In the genomic region with DNA sequence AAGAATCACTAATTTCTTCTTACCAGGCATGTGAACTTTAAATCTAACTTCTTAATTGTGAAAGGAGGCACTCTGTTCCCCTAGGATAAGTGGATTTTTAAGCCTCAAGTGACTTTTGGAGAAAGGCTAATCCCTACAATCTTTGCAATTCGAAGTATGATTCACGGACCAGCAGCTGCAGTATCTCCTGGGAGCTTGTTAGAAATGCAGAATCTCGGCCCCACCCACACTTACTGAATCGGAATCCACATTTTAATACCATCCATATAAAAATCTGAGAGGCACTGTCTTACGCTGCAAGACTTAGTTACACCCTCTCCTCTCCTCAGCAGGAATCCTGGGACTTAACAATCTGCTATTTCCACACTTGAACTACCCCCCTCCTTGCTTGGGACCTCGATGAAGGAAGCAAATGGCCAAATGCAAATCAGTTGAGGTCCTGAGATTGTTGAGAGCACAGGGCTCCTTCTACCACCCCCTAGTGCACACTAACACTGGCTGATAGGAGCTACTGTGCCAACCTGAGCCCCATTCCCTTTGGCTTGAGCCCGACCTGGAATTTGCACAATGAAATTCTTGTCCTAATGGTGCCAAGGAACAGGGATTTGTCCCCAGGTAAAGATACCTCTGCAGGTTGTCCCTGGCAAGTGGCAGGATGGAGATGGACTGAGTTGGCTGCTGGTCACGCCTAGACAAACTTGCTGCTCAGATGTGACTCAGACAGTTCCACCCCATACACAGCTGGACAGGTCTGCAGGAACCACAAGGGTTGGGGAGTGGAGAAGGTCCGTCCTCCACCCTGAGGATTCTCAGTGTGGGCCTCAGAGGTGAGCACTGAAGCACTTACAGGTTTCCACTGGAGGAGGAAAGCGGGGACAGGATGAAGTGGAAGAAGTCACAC, we compare ENCODE assay signal across 12 cellular contexts. TPM values are rescaled to one million over a fixed set of nuclear protein-coding genes. Genes with fewer than 3 reads are reported as not detected.
A peak's percentile ranks its signal among the peaks of the same experiment; 100 is the strongest.
DNase-seq lines count a peak whose midpoint lies in the region; ATAC-seq, FAIRE-seq and TF ChIP-seq lines count a peak whose summit lies in the region.
"Had no signal": no experiment of that assay in that cellular context is flagged by ENCODE, and none has a peak within 500 bp of the region (broad histone marks: within the 10 kb centered on the region; RNA-seq: fewer than 3 reads in every experiment).

No MANE protein-coding gene starts in this region.

- FAIRE-seq in small intestine (lab: Jason Lieb, UNC), result no peak
- FAIRE-seq: A549, colon had no signal

- TF ChIP-seq CTCF in SK-N-SH (IDR thresholded peaks at IDR 0.05) (no peak), transverse colon (IDR thresholded peaks at IDR 0.05) (no peak)

- H4K20me1 ChIP-seq in SK-N-SH (ENCODE audit: insufficient read depth), result peaks cover 68% of the 10 kb centered on the region

- no peak overlapping the region for H3K9ac ChIP-seq in SK-N-SH

- TF ChIP-seq POLR2A in transverse colon (IDR thresholded peaks at IDR 0.05), result no peak

- WGBS in SK-N-SH (ENCODE audit: low lambda C conversion rate), result 80% methylated on average over 10 of the region's 10 CpGs
- WGBS in transverse colon (ENCODE audit: low coverage in 1 of 2), 2 donors, result 59 to 70% methylated on average over 4 to 10 of the region's 10 CpGs
- WGBS in small intestine, 3 donors, result 61 to 68% (median 66%) methylated on average over 10 of the region's 10 CpGs

- ATAC-seq in SK-N-SH treated with all-trans-retinoic acid at 6 μM for 48 hours, result no peak; the same call in 2 of the 3 replicates

- H3K9me3 ChIP-seq in SK-N-SH (no peaks in the 10 kb centered on the region), transverse colon (no peaks in the 10 kb centered on the region), small intestine (ENCODE audit: control insufficient read depth, low read depth) (no peaks in the 10 kb centered on the region)
- H3K9me3 ChIP-seq: A549 had no signal

- intact Hi-C loops in transverse colon (cut with DNase I; ENCODE audit: low total_unique reads), result no loop called here

- H3K9me2 ChIP-seq in SK-N-SH, result no peaks in the 10 kb centered on the region

- H3F3A ChIP-seq in SK-N-SH (replicated peaks; ENCODE audit: insufficient read depth), result no peaks in the 10 kb centered on the region

- no peak overlapping the region for H2AFZ ChIP-seq in SK-N-SH (ENCODE audit: low read depth)

- CTCF ChIA-PET in SK-N-SH (lab: Yijun Ruan, JAX), result interaction anchor here (0.7 to 3.5 kb wide), 6 partner anchors 11 to 356 kb away, joined by 3 to 16 read pairs (median 4); partner anchors contain the start of gene CFAP58

- H3K27me3 Mint-ChIP-seq in immature natural killer cell (ENCODE audit: low read depth in 3 of 3), result peaks cover 6 to 68% (median 49%) of the 10 kb centered on the region in 3 donors

- DNase-seq in SK-N-SH (no peak), amniotic epithelial cell (ENCODE audit: low read depth) (peak; percentile 88), immature natural killer cell (no peak), transverse colon (no peak), G401 (ENCODE audit: low spot score) (no peak), small intestine (no peak), hippocampal formation (lab: John Stamatoyannopoulos, UW) (no peak)
- DNase-seq: NCI-H1436 had no signal

- no peaks in the 10 kb centered on the region for H3K9me3 Mint-ChIP-seq in immature natural killer cell

- in situ Hi-C loops in transverse colon (cut with MboI; ENCODE audit: low pct_ligation_motif_present in 1 of 4, low pct_unique_long_range_greater_than_20kb in 1 of 4, low sequenced_read_pairs in 3 of 4) (no loop called here), G401 (cut with HindIII; ENCODE audit: low sequenced_read_pairs) (no loop called here)

- H3K4me1 ChIP-seq in SK-N-SH (ENCODE audit: control insufficient read depth in 1 of 2, insufficient read depth in 2 of 2, low read depth in 1 of 2, low read length in 1 of 2) (peaks cover 15 to 33% of the 10 kb centered on the region in 2 experiments; a peak in 2 of 4 replicates), transverse colon (peaks cover 13 to 44% (median 33%) of the 10 kb centered on the region in 4 donors), small intestine (ENCODE audit: control insufficient read depth in 2 of 2, insufficient read depth in 1 of 2, low read depth in 1 of 2, low read length in 1 of 2) (peaks cover 0 to 12% of the 10 kb centered on the region in 2 donors)

- POLR2A ChIA-PET in SK-N-SH (lab: Yijun Ruan, JAX), result no interaction called here

- H3K36me3 Mint-ChIP-seq in immature natural killer cell, result peaks cover 5 to 11% (median 5%) of the 10 kb centered on the region in 3 donors

- no peak for TF ChIP-seq RAD21 in SK-N-SH (IDR thresholded peaks at IDR 0.05; ENCODE audit: low read length)

- TF ChIP-seq EP300 in SK-N-SH (IDR thresholded peaks at IDR 0.05; ENCODE audit: borderline replicate concordance in 1 of 2, low read depth in 1 of 2, low read length in 1 of 2) (no peak), transverse colon (IDR thresholded peaks at IDR 0.05; ENCODE audit: low read depth) (no peak)

- peaks cover 23 to 34% of the 10 kb centered on the region in 2 experiments for H3K36me3 ChIP-seq in SK-N-SH (replicated peaks in 1 of 2; ENCODE audit: control insufficient read depth in 1 of 2, insufficient read depth in 2 of 2, low read length in 1 of 2)
- peaks cover 0 to 28% (median 9%) of the 10 kb centered on the region in 4 donors for H3K36me3 ChIP-seq in transverse colon
- H3K36me3 ChIP-seq in small intestine (ENCODE audit: control insufficient read depth in 2 of 2, insufficient read depth in 2 of 2, low read length in 2 of 2), result peaks cover 2 to 10% of the 10 kb centered on the region in 2 donors

- H3K4me2 ChIP-seq in SK-N-SH, result peak overlapping the region; percentile 13; the same call in 1 of the 2 replicates
- H3K4me2 ChIP-seq: A549 had no signal

- H3K27ac Mint-ChIP-seq in immature natural killer cell, result peak overlapping the region; percentile 57 to 100 (median 72)

- H3K27me3 ChIP-seq in SK-N-SH (ENCODE audit: insufficient read depth) (no peaks in the 10 kb centered on the region), transverse colon (no peaks in the 10 kb centered on the region), small intestine (ENCODE audit: control insufficient read depth in 2 of 2, insufficient read depth in 2 of 2, low read length in 2 of 2) (no peaks in the 10 kb centered on the region)

- H3K4me3 ChIP-seq in SK-N-SH (ENCODE audit: low read depth in 2 of 2, low read length in 1 of 2), result no peak overlapping the region
- H3K4me3 ChIP-seq in transverse colon, result no peak overlapping the region
- no peak overlapping the region for H3K4me3 ChIP-seq in small intestine (ENCODE audit: low read depth in 1 of 2, low read length in 2 of 2)
- H3K4me3 ChIP-seq: A549 had no signal

- peak overlapping the region in 1 of 2 experiments; percentile 21; a peak in 1 of 4 replicates for H3K27ac ChIP-seq in SK-N-SH (ENCODE audit: low read depth in 2 of 2, low read length in 1 of 2)
- H3K27ac ChIP-seq in transverse colon, result peak overlapping the region; percentile 3 to 46 (median 26)
- peak overlapping the region in 1 of 2 donors; percentile 4 for H3K27ac ChIP-seq in small intestine (ENCODE audit: low read depth in 1 of 2, low read length in 1 of 2)

- peak overlapping the region in 2 of 5 donors; percentile 5 for H3K4me3 Mint-ChIP-seq in immature natural killer cell

- H3K79me2 ChIP-seq in SK-N-SH (ENCODE audit: insufficient read depth), result peaks cover 99% of the 10 kb centered on the region

- peaks cover 66% of the 10 kb centered on the region in 2 donors for H3K4me1 Mint-ChIP-seq in immature natural killer cell

TF ChIP-seq in SK-N-SH, 30 proteins besides CTCF, POLR2A, EP300 and RAD21:
- TF ChIP-seq TEAD4 (IDR thresholded peaks at IDR 0.05; ENCODE audit: borderline replicate concordance, insufficient read depth), result no peak
- no peak for TF ChIP-seq RCOR1 (IDR thresholded peaks at IDR 0.05; ENCODE audit: low read length)
- no peak for TF ChIP-seq FOXJ3 (CRISPR knock-in tag; IDR thresholded peaks at IDR 0.05)
- no peak for TF ChIP-seq SMC3 (IDR thresholded peaks at IDR 0.05; ENCODE audit: low read depth, low read length)
- TF ChIP-seq NFIC (IDR thresholded peaks at IDR 0.05; ENCODE audit: borderline replicate concordance), result no peak

TF ChIP-seq in SK-N-SH treated with all-trans-retinoic acid at 6 μM for 48 hours, 23 proteins besides CTCF, POLR2A, EP300 and RAD21 (continues in another document):
- no peak for TF ChIP-seq ISL1 (CRISPR knock-in tag; IDR thresholded peaks at IDR 0.05)
- no peak for TF ChIP-seq ZC3H10 (CRISPR knock-in tag; IDR thresholded peaks at IDR 0.05)
- no peak for TF ChIP-seq RARB (CRISPR knock-in tag; IDR thresholded peaks at IDR 0.05)
- TF ChIP-seq ZNF70 (CRISPR knock-in tag; IDR thresholded peaks at IDR 0.05), result no peak
- no peak for TF ChIP-seq OSR1 (CRISPR knock-in tag; IDR thresholded peaks at IDR 0.05)
- TF ChIP-seq ZFP3 (CRISPR knock-in tag; IDR thresholded peaks at IDR 0.05), result no peak

RNA-seq across cellular contexts. Expression of gene ITPRIP, which starts 20.8 kb away (rescaled TPM):
- polyA plus RNA-seq in SK-N-SH (2012; rRNA removed), result 20.2 and 22.1 TPM in 2 replicates
- polyA plus RNA-seq in SK-N-SH (2012; cell fraction: cytosol; rRNA removed), result 10.5 and 13.0 TPM in 2 replicates
- polyA plus RNA-seq in SK-N-SH (2012; cell fraction: nucleus; rRNA removed), result 23.3 and 31.4 TPM in 2 replicates
- polyA plus RNA-seq in immature natural killer cell, result 10 to 100 TPM; 37.0 to 67.8 (median 53.3) TPM
- 10 to 100 TPM in 1 of 4 donors, 1 to 10 TPM in 3; 1.8 to 25.1 (median 6.6) TPM for total RNA-seq in transverse colon
- 4.8 and 6.4 TPM in 2 replicates for total RNA-seq in G401 (2014; rRNA removed; shearing (Covaris generic))
- polyA plus RNA-seq in small intestine, result 1 to 10 TPM in 2 of 3 donors, under 1 TPM in 1; 0.67 to 10.0 (median 1.1) TPM

RNA-seq across cellular contexts. Expression of gene CFAP58, which starts 36.2 kb away (rescaled TPM):
- polyA plus RNA-seq in SK-N-SH (2012; rRNA removed) (0.38 and 0.47 TPM in 2 replicates), immature natural killer cell (not detected), small intestine (under 1 TPM in 2 of 3 donors, not detected in 1; 0.07 to 0.27 TPM)
- polyA plus RNA-seq in SK-N-SH (2012; cell fraction: cytosol; rRNA removed), result 0.52 and 0.86 TPM in 2 replicates
- 0.29 and 0.95 TPM in 2 replicates for polyA plus RNA-seq in SK-N-SH (2012; cell fraction: nucleus; rRNA removed)
- total RNA-seq in transverse colon, result under 1 TPM in 2 of 4 donors, not detected in 2; 0.16 to 0.27 TPM
- 0.37 and 2.0 TPM in 2 replicates for total RNA-seq in G401 (2014; rRNA removed; shearing (Covaris generic))
- polyA plus RNA-seq: neural cell had no signal

RNA-seq across cellular contexts. Expression of gene GSTO2, which starts 48.5 kb away (rescaled TPM):
- polyA plus RNA-seq in SK-N-SH (2012; rRNA removed) (0.47 and 0.49 TPM in 2 replicates), immature natural killer cell (1 to 10 TPM in 1 of 3 donors, under 1 TPM in 2; 0.16 to 1.6 (median 0.85) TPM), small intestine (10 to 100 TPM in 2 of 3 donors, 1 to 10 TPM in 1; 9.2 to 20.9 (median 13.2) TPM)
- polyA plus RNA-seq in SK-N-SH (2012; cell fraction: cytosol; rRNA removed), result 0.33 and 0.46 TPM in 2 replicates
- 0.58 and 0.73 TPM in 2 replicates for polyA plus RNA-seq in SK-N-SH (2012; cell fraction: nucleus; rRNA removed)
- total RNA-seq in transverse colon, result 10 to 100 TPM in 2 of 4 donors, 1 to 10 TPM in 2; 1.9 to 17.1 (median 10.6) TPM
- total RNA-seq in G401 (2014; rRNA removed; shearing (Covaris generic)), result 16.6 and 37.4 TPM in 2 replicates
